20 cellular contexts compared by ENCODE assay signal in genomic region chr20:4415281-4415680, GRCh38.
DNase-seq lines count a peak whose midpoint lies in the region; ATAC-seq and TF ChIP-seq lines count a peak whose summit lies in the region.
"Had no signal": no experiment of that assay in that cellular context is flagged by ENCODE, and none has a peak within 500 bp of the region (broad histone marks: within the 10 kb centered on the region; RNA-seq: fewer than 3 reads in every experiment).

No MANE protein-coding gene starts in this region.

- H3K23me2 ChIP-seq in H9 (ENCODE audit: insufficient read length, low read depth, low read length, poor library complexity, severe bottlenecking) = no peaks in the 10 kb centered on the region

- H3K4ac ChIP-seq in H9 (ENCODE audit: low read depth, low read length) = no peak overlapping the region

- H2BK12ac ChIP-seq in H9 (ENCODE audit: insufficient read length, low read depth, low read length) = no peak overlapping the region

- no peaks in the 10 kb centered on the region for H3K79me2 ChIP-seq in H9 (ENCODE audit: insufficient read depth, low read length)

- H3K4me3 ChIP-seq in esophagus muscularis mucosa = no peak overlapping the region
- H3K4me3 ChIP-seq: A549, MG63 had no signal

- H3K4me2 ChIP-seq in H9 (ENCODE audit: insufficient read depth, insufficient read length, low read length) = no peak overlapping the region
- H3K4me2 ChIP-seq: A549 had no signal

- no peaks in the 10 kb centered on the region for H3K4me1 ChIP-seq in H9 (ENCODE audit: insufficient read depth, low read length)
- no peaks in the 10 kb centered on the region for H3K4me1 ChIP-seq in esophagus muscularis mucosa
- H3K4me1 ChIP-seq: A549, Caco-2 had no signal

- H3K23ac ChIP-seq in H9 (ENCODE audit: insufficient read length, low read depth, low read length) = no peak overlapping the region

- no peaks in the 10 kb centered on the region for H3K79me1 ChIP-seq in H9 (ENCODE audit: insufficient read depth, low read depth, low read length, poor library complexity, severe bottlenecking)

- ATAC-seq in GM21515 (IDR thresholded peaks at IDR 0.05; ENCODE audit: unreplicated experiment) = no peak
- ATAC-seq: CD8-positive, alpha-beta T cell; Panc1 had no signal

- TF ChIP-seq EP300 in esophagus muscularis mucosa (IDR thresholded peaks at IDR 0.05) = no peak

- H4K91ac ChIP-seq in H9 (ENCODE audit: insufficient read length, low read depth, low read length) = no peak overlapping the region

- H4K20me1 ChIP-seq in H9 (ENCODE audit: control insufficient read depth, insufficient read depth, insufficient read length) = no peaks in the 10 kb centered on the region

- H2BK20ac ChIP-seq in H9 (ENCODE audit: low read depth, low read length, poor library complexity, severe bottlenecking) = no peak overlapping the region

- no peak overlapping the region for H2BK120ac ChIP-seq in H9 (ENCODE audit: low read depth, low read length, poor library complexity, severe bottlenecking)

- no peak overlapping the region for H3K18ac ChIP-seq in H9 (ENCODE audit: insufficient read length, low read depth, low read length)

- H4K8ac ChIP-seq in H9 (replicated peaks; ENCODE audit: insufficient read length, low read depth, low read length) = no peak overlapping the region

- TF ChIP-seq CTCF in CD14-positive monocyte (IDR thresholded peaks at IDR 0.05) (no peak), H9 (conservative IDR thresholded peaks at IDR 0.05) (no peak), esophagus muscularis mucosa (IDR thresholded peaks at IDR 0.05) (no peak), nephron progenitor cell (IDR thresholded peaks at IDR 0.05) (no peak)

- H3K4me1 Mint-ChIP-seq in CD14-positive monocyte (peaks cover 40% of the 10 kb centered on the region), H9 (no peaks in the 10 kb centered on the region), nephron progenitor cell (no peaks in the 10 kb centered on the region)

- H2BK15ac ChIP-seq in H9 (ENCODE audit: low read depth, low read length) = no peak overlapping the region

- H3K27ac ChIP-seq in H9 (ENCODE audit: insufficient read length, low read depth, low read length) (no peak overlapping the region), esophagus muscularis mucosa (replicated peaks in 1 of 4) (no peak overlapping the region)
- H3K27ac ChIP-seq: A549, RWPE1 had no signal

- H3K9ac ChIP-seq in H9 (ENCODE audit: extremely low read depth, insufficient read length, low read length) = peak overlapping the region; percentile 14

- no peak overlapping the region for H3K14ac ChIP-seq in H9 (ENCODE audit: insufficient read depth, low read length)

- no CpG with 5 or more reads among the region's 5 CpGs for WGBS in H9 (ENCODE audit: extremely low coverage, insufficient read length, low lambda C conversion rate)
- 69% methylated on average over 5 of the region's 5 CpGs for WGBS in esophagus muscularis mucosa

- H3K36me3 ChIP-seq in esophagus muscularis mucosa = no peaks in the 10 kb centered on the region
- H3K36me3 ChIP-seq: MG63 had no signal

- H2BK5ac ChIP-seq in H9 (ENCODE audit: insufficient read length, low read length) = no peak overlapping the region

- H3K9me3 Mint-ChIP-seq in CD14-positive monocyte (peaks cover 0 to 9% (median 3%) of the 10 kb centered on the region in 7 donors), H9 (peaks cover 12 to 24% of the 10 kb centered on the region in 2 experiments), nephron progenitor cell (peaks cover 27% of the 10 kb centered on the region)

- no peaks in the 10 kb centered on the region for H3K27me3 ChIP-seq in H9 (ENCODE audit: insufficient read depth, low read length)
- no peaks in the 10 kb centered on the region for H3K27me3 ChIP-seq in esophagus muscularis mucosa
- H3K27me3 ChIP-seq: MG63 had no signal

- H3K9me3 ChIP-seq in H9 (ENCODE audit: control insufficient read depth, low read depth, low read length) = no peaks in the 10 kb centered on the region
- no peaks in the 10 kb centered on the region for H3K9me3 ChIP-seq in esophagus muscularis mucosa
- H3K9me3 ChIP-seq: A549, MG63 had no signal

- DNase-seq in CD14-positive monocyte (ENCODE audit: low spot score) (no peak), H9 (no peak), esophagus muscularis mucosa (ENCODE audit: extremely low spot score) (peak; percentile 87), nephron progenitor cell (no peak), GM19240 (ENCODE audit: insufficient read length, low spot score) (no peak), activated gamma-delta T cell treated with Interleukin-2 at 50 U/mL for 16 hours (no peak)
- DNase-seq: C1 segment of cervical spinal cord; Caco-2; CD8-positive, alpha-beta T cell; IMR-90; KG1; MG63; NCI-H2029; NCI-H446; NCI-H526; SHP77 had no signal

- no peak for TF ChIP-seq POLR2A in esophagus muscularis mucosa (IDR thresholded peaks at IDR 0.05; ENCODE audit: low read depth)

- intact Hi-C loops in CD14-positive monocyte (cut with micrococcal nuclease) (loop anchor here in 1 of 2 donors (10.0 kb wide), 1 partner anchor 90 kb away; no protein-coding TSS in a partner anchor), esophagus muscularis mucosa (cut with DNase I) (no loop called here)

- no peak overlapping the region for H2AK5ac ChIP-seq in H9 (ENCODE audit: insufficient read length, low read length)

- H3K27ac Mint-ChIP-seq in CD14-positive monocyte (peak overlapping the region in 4 of 7 donors; percentile 62 to 97 (median 76)), H9 (no peak overlapping the region), nephron progenitor cell (peak overlapping the region; percentile 17)
- H3K27ac Mint-ChIP-seq: CD8-positive, alpha-beta T cell had no signal

- H2AFZ ChIP-seq in H9 (ENCODE audit: low read length) = no peak overlapping the region

- H3K36me3 Mint-ChIP-seq in CD14-positive monocyte (peaks cover 0 to 3% of the 10 kb centered on the region in 2 donors), H9 (ENCODE audit: insufficient read depth in 1 of 3, low read depth in 3 of 3) (peaks cover 0 to 2% (median 0%) of the 10 kb centered on the region in 3 experiments; a peak in 1 of 7 replicates), nephron progenitor cell (ENCODE audit: low read depth) (no peaks in the 10 kb centered on the region)
- H3K36me3 Mint-ChIP-seq: CD8-positive, alpha-beta T cell had no signal

- H3K27me3 Mint-ChIP-seq in CD14-positive monocyte (ENCODE audit: low read depth in 3 of 3) = peaks cover 1 to 4% (median 1%) of the 10 kb centered on the region in 3 donors
- H3K27me3 Mint-ChIP-seq in H9 (ENCODE audit: low read depth) = peaks cover 4% of the 10 kb centered on the region
- H3K27me3 Mint-ChIP-seq in nephron progenitor cell (ENCODE audit: low read depth, poor library complexity) = peaks cover 16% of the 10 kb centered on the region

- H3K56ac ChIP-seq in H9 (ENCODE audit: insufficient read length, low read depth, low read length) = no peak overlapping the region

- H4K5ac ChIP-seq in H9 (ENCODE audit: insufficient read length, low read depth, low read length) = no peak overlapping the region

- H3K4me3 Mint-ChIP-seq in CD14-positive monocyte (no peak overlapping the region), H9 (no peak overlapping the region), nephron progenitor cell (no peak overlapping the region)
- H3K4me3 Mint-ChIP-seq: CD8-positive, alpha-beta T cell had no signal

- H3T11ph ChIP-seq in H9 (ENCODE audit: low read length) = no peak overlapping the region

Comparison
In these comparisons a context has a peak if more than half of its experiments do, and no peak if none do; other contexts are left out.
1. H3K27ac Mint-ChIP-seq: peak in CD14-positive monocyte (4 of 7) and nephron progenitor cell (single experiment); none in H9 (0 of 3).